ENCODE assay signal across 8 cellular contexts in the genomic region with DNA sequence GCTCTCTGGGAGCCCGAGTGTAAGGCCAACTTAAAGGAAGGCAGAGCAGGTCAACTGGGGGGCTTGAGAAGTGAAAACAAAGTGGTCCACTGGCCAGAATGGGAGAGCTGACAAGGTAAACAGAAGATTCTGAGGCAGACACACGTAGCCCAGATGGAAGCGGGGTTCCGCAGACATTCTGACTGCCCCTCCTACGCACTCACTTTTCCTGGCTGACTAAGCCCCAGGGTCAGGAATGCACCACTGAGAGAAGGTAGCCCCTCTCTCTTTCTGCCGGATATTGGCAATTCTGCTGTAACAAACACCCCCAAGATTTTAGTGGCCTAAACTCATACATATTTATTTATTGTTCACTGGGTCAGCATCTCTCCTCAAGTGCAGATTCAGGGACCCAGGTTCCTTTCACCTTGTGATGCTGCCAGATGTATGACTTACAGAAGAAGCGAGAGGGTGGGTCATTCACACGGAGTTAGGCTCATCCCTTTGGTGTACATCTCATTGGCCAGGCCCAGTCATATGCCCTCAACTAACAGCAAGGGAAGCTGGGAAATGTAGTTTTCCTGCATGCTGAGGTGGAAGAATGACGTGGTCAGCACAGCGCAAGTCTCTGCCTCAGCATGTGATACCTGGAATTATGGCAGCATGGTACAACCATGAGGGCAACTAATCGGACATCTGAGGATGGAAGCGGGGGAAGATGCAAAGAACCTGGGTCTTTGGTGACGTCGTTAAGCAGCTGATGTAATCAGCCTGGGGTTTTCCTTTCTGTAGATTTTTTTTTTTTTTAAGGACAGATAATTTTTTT. TPM values are rescaled to one million over a fixed set of nuclear protein-coding genes. Genes with fewer than 3 reads are reported as not detected.
A peak's percentile ranks its signal among the peaks of the same experiment; 100 is the strongest.
DNase-seq lines count a peak whose midpoint lies in the region; ATAC-seq and TF ChIP-seq lines count a peak whose summit lies in the region.

No MANE protein-coding gene starts in this region.

- peaks cover 17% of the 10 kb centered on the region for H3K4me1 Mint-ChIP-seq in activated T-cell treated with anti-CD3 and anti-CD28 coated beads, Interleukin-2, amount 50 U/mL, for 4 hours (ENCODE audit: low read depth)

- H3K4me3 Mint-ChIP-seq in activated T-cell treated with anti-CD3 and anti-CD28 coated beads, Interleukin-2, amount 50 U/mL, for 4 hours = peak overlapping the region; percentile 33

- peaks cover 3% of the 10 kb centered on the region for H3K9me3 Mint-ChIP-seq in activated T-cell treated with anti-CD3 and anti-CD28 coated beads, Interleukin-2, amount 50 U/mL, for 4 hours

- no peak for TF ChIP-seq CTCF in fibroblast of villous mesenchyme (IDR thresholded peaks at IDR 0.05; ENCODE audit: insufficient read depth, low read depth, low read length)

- no peaks in the 10 kb centered on the region for H3K27me3 Mint-ChIP-seq in activated T-cell treated with anti-CD3 and anti-CD28 coated beads, Interleukin-2, amount 50 U/mL, for 4 hours (ENCODE audit: low read depth)

- ATAC-seq in GM18499 (IDR thresholded peaks at IDR 0.05; ENCODE audit: insufficient read depth, unreplicated experiment) (peak; percentile 91), HG02571 (IDR thresholded peaks at IDR 0.05; ENCODE audit: unreplicated experiment) (peak; percentile 84)
- ATAC-seq in activated T-cell treated with anti-CD3 and anti-CD28 coated beads, Interleukin-2, amount 50 U/mL, for 4 hours = peak; percentile 94 to 96

- DNase-seq in NCI-H69 (lab: John Stamatoyannopoulos, UW) (peak; percentile 32), fibroblast of villous mesenchyme (ENCODE audit: low read depth) (peak; percentile 90), nucleus accumbens (lab: John Stamatoyannopoulos, UW) (peak in 31 of 56 donors; percentile 1 to 63 (median 20)), GM19238 (ENCODE audit: insufficient read length, low spot score) (no peak), NCI-H510A treated with DMSO at 0.1 percent for 48 hours (lab: John Stamatoyannopoulos, UW) (no peak)
- DNase-seq in activated T-cell treated with anti-CD3 and anti-CD28 coated beads, Interleukin-2, amount 50 U/mL, for 4 hours = peak; percentile 41

- peaks cover 2% of the 10 kb centered on the region for H3K36me3 Mint-ChIP-seq in activated T-cell treated with anti-CD3 and anti-CD28 coated beads, Interleukin-2, amount 50 U/mL, for 4 hours (ENCODE audit: insufficient read depth)

- peak overlapping the region; percentile 37 for H3K4me3 ChIP-seq in fibroblast of villous mesenchyme (ENCODE audit: low read depth, low read length)

RNA-seq across cellular contexts. Expression of gene MRPS6, which starts 43.5 kb away (rescaled TPM):
- total RNA-seq in activated T-cell treated with anti-CD3 and anti-CD28 coated beads, Interleukin-2, amount 50 U/mL, for 4 hours = 10 to 100 TPM; 89.8 to 98.8 (median 98.6) TPM
- 31.2 and 51.4 TPM in 2 replicates for total RNA-seq in fibroblast of villous mesenchyme

RNA-seq across cellular contexts. Expression of gene SLC5A3, which starts 43.5 kb away (rescaled TPM):
- total RNA-seq in activated T-cell treated with anti-CD3 and anti-CD28 coated beads, Interleukin-2, amount 50 U/mL, for 4 hours = 10 to 100 TPM; 10.1 to 12.4 (median 11.6) TPM
- total RNA-seq in fibroblast of villous mesenchyme = 31.6 and 142 TPM in 2 replicates

Comparison
In these comparisons a context has a peak if more than half of its experiments do, and no peak if none do; other contexts are left out.
1. DNase-seq: peak in NCI-H69 (single experiment), activated T-cell treated with anti-CD3 and anti-CD28 coated beads, Interleukin-2, amount 50 U/mL, for 4 hours (single experiment), fibroblast of villous mesenchyme (single experiment) and nucleus accumbens (31 of 56); none in GM19238 (single experiment) and NCI-H510A treated with DMSO at 0.1 percent for 48 hours (single experiment).
2. Peak in every context shown above with its lines, with median percentiles within 50 percentile points of each other: ATAC-seq.